Comparison of ENCODE assay signal across 8 cellular contexts in genomic region chr6:89350281-89351037, GRCh38. TPM values are rescaled to one million over a fixed set of nuclear protein-coding genes. Genes with fewer than 3 reads are reported as not detected.
DNase-seq lines count a peak whose midpoint lies in the region; ATAC-seq, FAIRE-seq and TF ChIP-seq lines count a peak whose summit lies in the region.

No MANE protein-coding gene starts in this region.

- H3K4me3 ChIP-seq in GM12865 (ENCODE audit: low read depth, low read length) (peak overlapping the region; percentile 100), pancreas (peak overlapping the region in 3 of 4 donors; percentile 60 to 84 (median 64))

- ATAC-seq in GM21825 (IDR thresholded peaks at IDR 0.05; ENCODE audit: unreplicated experiment) (peak; percentile 42), pancreas (no peak)

- TF ChIP-seq CTCF in GM12865 (IDR thresholded peaks at IDR 0.05; ENCODE audit: insufficient read depth, low read depth, low read length, missing control alignments): no peak
- no peak for TF ChIP-seq CTCF in pancreas (IDR thresholded peaks at IDR 0.05)

- DNase-seq in GM12865 (ENCODE audit: low read depth): peak; percentile 60
- DNase-seq in NCI-H226: peak; percentile 55
- DNase-seq in pancreas: no peak
- DNase-seq in AG08396 (ENCODE audit: low spot score): no peak
- no peak for DNase-seq in GM19238 (ENCODE audit: insufficient read length, low spot score)
- DNase-seq in amygdala (lab: John Stamatoyannopoulos, UW): no peak

- H3K27me3 ChIP-seq in pancreas: no peaks in the 10 kb centered on the region

- no peaks in the 10 kb centered on the region for H3K36me3 ChIP-seq in pancreas

- peaks cover 6 to 28% (median 7%) of the 10 kb centered on the region in 3 donors for H3K4me1 ChIP-seq in pancreas

- intact Hi-C loops in pancreas (cut with DNase I): no loop called here

- H3K9me3 ChIP-seq in pancreas: no peaks in the 10 kb centered on the region

- 30 to 31% methylated on average over 4 of the region's 4 CpGs for WGBS in pancreas, 2 donors

- peak; percentile 28 for FAIRE-seq in colon (lab: Jason Lieb, UNC)
- FAIRE-seq in pancreas (lab: Jason Lieb, UNC): no peak

- peak overlapping the region in 2 of 4 donors; percentile 97 to 98 for H3K27ac ChIP-seq in pancreas

RNA-seq across cellular contexts. Expression of gene UBE2J1, which starts 2.1 kb away (rescaled TPM):
- total RNA-seq in pancreas: 10 to 100 TPM; 22.0 to 33.7 (median 29.9) TPM
- polyA plus RNA-seq in pancreas: 10 to 100 TPM; 15.0 to 18.7 TPM

RNA-seq across cellular contexts. Expression of gene GABRR2, which starts 35.4 kb away (rescaled TPM):
- total RNA-seq in pancreas: under 1 TPM in 5 of 6 donors, not detected in 1; 0.14 to 0.75 (median 0.31) TPM
- under 1 TPM; 0.23 to 0.27 TPM for polyA plus RNA-seq in pancreas

Comparison
In these comparisons a context has a peak if more than half of its experiments do, and no peak if none do; other contexts are left out.
1. DNase-seq: peak in GM12865 (single experiment) and NCI-H226 (single experiment); none in pancreas (0 of 6), AG08396 (single experiment), GM19238 (single experiment) and amygdala (0 of 56).